In the genomic region with DNA sequence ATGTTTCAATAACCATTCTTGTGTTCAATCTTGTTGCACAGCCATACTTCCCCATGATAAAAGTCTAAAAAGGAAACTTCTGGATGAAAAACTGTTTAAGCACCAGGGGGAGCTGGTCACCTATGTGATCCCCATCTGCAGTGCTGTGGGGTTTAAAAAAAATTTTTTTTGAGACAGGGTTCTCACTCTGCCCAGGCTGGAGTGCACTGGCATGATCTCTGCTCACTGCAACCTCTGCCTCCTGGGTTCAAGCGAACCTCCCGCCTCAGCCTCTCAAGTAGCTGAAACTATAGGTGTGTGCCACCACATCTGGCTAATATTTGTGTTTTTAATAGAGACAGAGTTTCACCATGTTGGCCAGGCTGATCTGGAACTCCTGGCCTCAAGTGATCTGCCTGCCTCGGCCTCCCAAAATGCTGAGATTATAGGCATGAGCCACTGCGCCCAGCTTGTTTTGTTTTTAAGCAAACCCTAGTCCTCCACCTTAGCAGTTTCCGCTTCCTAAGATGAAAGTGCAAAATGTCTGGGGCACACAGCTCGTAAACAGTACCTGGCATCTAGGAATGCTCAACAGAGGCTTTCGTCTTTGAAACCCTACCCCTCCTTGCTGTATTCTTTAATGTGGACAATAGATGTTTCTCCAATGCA, we compare ENCODE assay signal across 9 cellular contexts. TPM values are rescaled to one million over a fixed set of nuclear protein-coding genes. Genes with fewer than 3 reads are reported as not detected.
DNase-seq lines count a peak whose midpoint lies in the region; ATAC-seq and TF ChIP-seq lines count a peak whose summit lies in the region.
"Had no signal": no experiment of that assay in that cellular context is flagged by ENCODE, and none has a peak within 500 bp of the region (broad histone marks: within the 10 kb centered on the region; RNA-seq: fewer than 3 reads in every experiment).

No MANE protein-coding gene starts in this region.

- H4K20me1 ChIP-seq in mammary epithelial cell (ENCODE audit: insufficient read depth, low read length), result no peaks in the 10 kb centered on the region

- H3K23ac ChIP-seq in mesenchymal stem cell (ENCODE audit: low read length in 2 of 2), result no peak overlapping the region

- H3K4me1 Mint-ChIP-seq in CD4-positive, alpha-beta memory T cell, result peaks cover 8 to 27% (median 15%) of the 10 kb centered on the region in 4 donors

- H3K27ac Mint-ChIP-seq in CD4-positive, alpha-beta memory T cell, result peak overlapping the region in 6 of 7 donors; percentile 29 to 68 (median 52)

- BruUV-seq in mammary epithelial cell (replicated peaks; lab: Mats Ljungman, UMichigan), result no TSS peak

- no peak overlapping the region for H3K27ac ChIP-seq in CD4-positive, alpha-beta memory T cell (ENCODE audit: low read depth, low read length)
- no peak overlapping the region for H3K27ac ChIP-seq in SJCRH30
- no peak overlapping the region for H3K27ac ChIP-seq in mammary epithelial cell (ENCODE audit: insufficient read depth, low read depth, low read length)
- H3K27ac ChIP-seq in mesenchymal stem cell (ENCODE audit: low read length, poor library complexity, severe bottlenecking), result no peak overlapping the region
- H3K27ac ChIP-seq: SJSA1 had no signal

- peaks cover 15% of the 10 kb centered on the region for H3K4me1 ChIP-seq in CD4-positive, alpha-beta memory T cell (ENCODE audit: insufficient read depth, low read length)
- no peaks in the 10 kb centered on the region for H3K4me1 ChIP-seq in SJCRH30
- H3K4me1 ChIP-seq in mammary epithelial cell (ENCODE audit: insufficient read depth, low read length), result no peaks in the 10 kb centered on the region
- peaks cover 1% of the 10 kb centered on the region for H3K4me1 ChIP-seq in mesenchymal stem cell (ENCODE audit: control insufficient read depth, insufficient read depth, low read depth, low read length)
- H3K4me1 ChIP-seq: SJSA1 had no signal

- peak; percentile 48 to 62 for TF ChIP-seq CTCF in mammary epithelial cell (conservative IDR thresholded peaks at IDR 0.05 in 1 of 2, IDR thresholded peaks at IDR 0.05 in 1 of 2; ENCODE audit: extremely low read depth in 1 of 2, insufficient read depth in 1 of 2, low read depth in 1 of 2, low read length in 2 of 2)

- CTCF ChIA-PET in CD4-positive, alpha-beta memory T cell (lab: Charles Lee; ENCODE audit: partially characterized antibody), result interaction anchor here (0.8 to 2.2 kb wide), 9 partner anchors 22 to 1217 kb away, joined by 3 to 10 read pairs (median 5); a partner anchor contains a TSS
- CTCF ChIA-PET in mammary epithelial cell (lab: Charles Lee; ENCODE audit: low non-redundant PET), result interaction anchor here (0.5 to 0.7 kb wide), 2 partner anchors 67 to 102 kb away, joined by 3 to 11 read pairs; no protein-coding TSS in a partner anchor

- no peak overlapping the region for H3K4me2 ChIP-seq in mammary epithelial cell (ENCODE audit: insufficient read depth, low read depth, low read length)
- H3K4me2 ChIP-seq in mesenchymal stem cell (ENCODE audit: low read length, poor library complexity, severe bottlenecking), result no peak overlapping the region

- peak in 4 of 5 donors; percentile 47 to 54 (median 50) for DNase-seq in CD4-positive, alpha-beta memory T cell
- DNase-seq in HT-29 (ENCODE audit: low spot score) (peak; percentile 67), SJCRH30 (peak; percentile 27 to 66), mammary epithelial cell (peak; percentile 26), mesenchymal stem cell (peak; percentile 50), H4 (ENCODE audit: low spot score) (no peak), middle frontal gyrus (ENCODE audit: extremely low spot score, low spot score) (no peak)

- no peaks in the 10 kb centered on the region for H3K36me3 ChIP-seq in CD4-positive, alpha-beta memory T cell (ENCODE audit: insufficient read depth, low read length)
- H3K36me3 ChIP-seq in SJCRH30 (no peaks in the 10 kb centered on the region; the same call in 1 of the 2 replicates), mammary epithelial cell (ENCODE audit: insufficient read depth, low read length) (no peaks in the 10 kb centered on the region), mesenchymal stem cell (ENCODE audit: control insufficient read depth in 1 of 2, insufficient read depth in 2 of 2, low read depth in 1 of 2, low read length in 2 of 2) (no peaks in the 10 kb centered on the region)
- H3K36me3 ChIP-seq: SJSA1 had no signal

- H3K27me3 ChIP-seq in CD4-positive, alpha-beta memory T cell (ENCODE audit: insufficient read depth, low read length), result no peaks in the 10 kb centered on the region
- H3K27me3 ChIP-seq in SJCRH30 (no peaks in the 10 kb centered on the region), mammary epithelial cell (ENCODE audit: insufficient read depth, low read length) (no peaks in the 10 kb centered on the region), mesenchymal stem cell (ENCODE audit: control insufficient read depth in 1 of 2, insufficient read depth in 1 of 2, low read length in 2 of 2) (no peaks in the 10 kb centered on the region)
- H3K27me3 ChIP-seq: SJSA1 had no signal

- dilution Hi-C loops in mammary epithelial cell (cut with HindIII; ENCODE audit: low sequenced_read_pairs), result no loop called here

- H4K91ac ChIP-seq in mesenchymal stem cell (ENCODE audit: low read length), result no peak overlapping the region

- H3K4me3 Mint-ChIP-seq in CD4-positive, alpha-beta memory T cell, result peak overlapping the region in 2 of 8 donors; percentile 4 to 46

- no peak overlapping the region for H3K14ac ChIP-seq in mesenchymal stem cell (ENCODE audit: low read length in 2 of 2)

- H2AK5ac ChIP-seq in mesenchymal stem cell (ENCODE audit: low read length, severe bottlenecking), result no peak overlapping the region

- H3K36me3 Mint-ChIP-seq in CD4-positive, alpha-beta memory T cell, result no peaks in the 10 kb centered on the region

- no peak overlapping the region for H3K4ac ChIP-seq in mesenchymal stem cell (ENCODE audit: low read depth in 1 of 2, low read length in 2 of 2)

- in situ Hi-C loops in mammary epithelial cell (cut with MboI; ENCODE audit: low sequenced_read_pairs in 2 of 2), result no loop called here

- no peak overlapping the region for H2BK12ac ChIP-seq in mesenchymal stem cell (ENCODE audit: low read length in 2 of 2)

- POLR2A ChIA-PET in CD4-positive, alpha-beta memory T cell (lab: Charles Lee; ENCODE audit: partially characterized antibody), result interaction anchor here (0.7 to 3.0 kb wide), 6 partner anchors 15 to 196 kb away, joined by 3 to 11 read pairs (median 3); a partner anchor contains a TSS

- H3K9ac ChIP-seq in mammary epithelial cell (ENCODE audit: insufficient read depth, low read length) (no peak overlapping the region), mesenchymal stem cell (ENCODE audit: low read length) (no peak overlapping the region)

- no peaks in the 10 kb centered on the region for H3K9me3 ChIP-seq in CD4-positive, alpha-beta memory T cell (ENCODE audit: control insufficient read depth in 1 of 2, low read length in 2 of 2)
- H3K9me3 ChIP-seq in SJCRH30 (replicated peaks), result no peaks in the 10 kb centered on the region
- H3K9me3 ChIP-seq in mammary epithelial cell (replicated peaks; ENCODE audit: insufficient read depth, low read length), result no peaks in the 10 kb centered on the region
- no peaks in the 10 kb centered on the region for H3K9me3 ChIP-seq in mesenchymal stem cell (ENCODE audit: control insufficient read depth, low read length)
- H3K9me3 ChIP-seq: SJSA1 had no signal

- no peaks in the 10 kb centered on the region for H3K79me2 ChIP-seq in mammary epithelial cell (ENCODE audit: insufficient read depth, low read length)

- no peak overlapping the region for H2BK120ac ChIP-seq in mesenchymal stem cell (ENCODE audit: low read depth, low read length)

- 83% methylated on average over 6 of the region's 7 CpGs for WGBS in mammary epithelial cell (ENCODE audit: low coverage, missing lambda C conversion rate)
- WGBS in mesenchymal stem cell, result 89% methylated on average over 7 of the region's 7 CpGs

- H2BK15ac ChIP-seq in mesenchymal stem cell (ENCODE audit: low read depth, poor library complexity, severe bottlenecking), result no peak overlapping the region

- H2AFZ ChIP-seq in mammary epithelial cell (ENCODE audit: low read depth, low read length) (no peak overlapping the region), mesenchymal stem cell (ENCODE audit: low read depth, low read length) (no peak overlapping the region)

- peaks cover 0 to 1% (median 0%) of the 10 kb centered on the region in 8 donors for H3K9me3 Mint-ChIP-seq in CD4-positive, alpha-beta memory T cell

- intact Hi-C loops in CD4-positive, alpha-beta memory T cell (cut with micrococcal nuclease), result loop anchor here (1.0 kb wide), 4 partner anchors 70 to 1217 kb away; no protein-coding TSS in a partner anchor
- intact Hi-C loops in mammary epithelial cell (cut with micrococcal nuclease), result loop anchor here (1.0 to 5.0 kb wide), 4 partner anchors 70 to 1217 kb away; no protein-coding TSS in a partner anchor

- no peak overlapping the region for H3K18ac ChIP-seq in mesenchymal stem cell (ENCODE audit: low read depth in 1 of 2, low read length in 2 of 2)

- no peaks in the 10 kb centered on the region for H3K27me3 Mint-ChIP-seq in CD4-positive, alpha-beta memory T cell

- no peak overlapping the region for H2BK5ac ChIP-seq in mesenchymal stem cell (ENCODE audit: low read depth, low read length, poor library complexity, severe bottlenecking)

- no peaks in the 10 kb centered on the region for H3K79me1 ChIP-seq in mesenchymal stem cell (replicated peaks; ENCODE audit: low read length, poor library complexity, severe bottlenecking)

- no peak overlapping the region for H3K4me3 ChIP-seq in CD4-positive, alpha-beta memory T cell (ENCODE audit: low read length in 2 of 2)
- no peak overlapping the region for H3K4me3 ChIP-seq in SJCRH30
- H3K4me3 ChIP-seq in mammary epithelial cell (replicated peaks in 1 of 3; ENCODE audit: insufficient read depth in 1 of 3, low read depth in 2 of 3, low read length in 3 of 3), result no peak overlapping the region
- no peak overlapping the region for H3K4me3 ChIP-seq in mesenchymal stem cell (ENCODE audit: insufficient read depth in 1 of 2, low read depth in 1 of 2, low read length in 2 of 2)
- H3K4me3 ChIP-seq: SJSA1 had no signal

- ATAC-seq in GM18870 (IDR thresholded peaks at IDR 0.05; ENCODE audit: unreplicated experiment), result peak; percentile 78

- H4K8ac ChIP-seq in mesenchymal stem cell (ENCODE audit: low read length), result no peak overlapping the region

RNA-seq across cellular contexts. Expression of a gene that starts 25.4 kb away (rescaled TPM):
- 10 to 100 TPM; 73.2 to 79.5 TPM for total RNA-seq in CD4-positive, alpha-beta memory T cell
- 10 to 100 TPM; 79.2 to 95.6 TPM for polyA plus RNA-seq in CD4-positive, alpha-beta memory T cell
- 35.4 and 36.5 TPM in 2 replicates for total RNA-seq in HT-29 (2014; rRNA removed; shearing (Covaris generic))
- 86.4 and 90.9 TPM in 2 replicates for total RNA-seq in SJCRH30 (2014; rRNA removed; shearing (Covaris generic))
- 10 to 100 TPM; 64.1 to 72.0 TPM for total RNA-seq in mammary epithelial cell
- polyA plus RNA-seq in mammary epithelial cell, result 19.3 TPM
- 54.2 TPM for polyA minus RNA-seq in mammary epithelial cell
- polyA plus RNA-seq in mesenchymal stem cell (2013, experiment 1 of 2), result 34.0 TPM
- polyA plus RNA-seq in mesenchymal stem cell (2013, experiment 2 of 2), result 34.4 TPM
- 81.2 and 84.7 TPM in 2 replicates for total RNA-seq in H4 (2014; rRNA removed; shearing (Covaris generic))

Comparison
In these comparisons a context has a peak if more than half of its experiments do, and no peak if none do; other contexts are left out.
1. DNase-seq: peak in CD4-positive, alpha-beta memory T cell (4 of 5), HT-29 (single experiment), SJCRH30 (2 of 2), mammary epithelial cell (single experiment) and mesenchymal stem cell (single experiment); none in H4 (single experiment) and middle frontal gyrus (single experiment).